In the genomic region with DNA sequence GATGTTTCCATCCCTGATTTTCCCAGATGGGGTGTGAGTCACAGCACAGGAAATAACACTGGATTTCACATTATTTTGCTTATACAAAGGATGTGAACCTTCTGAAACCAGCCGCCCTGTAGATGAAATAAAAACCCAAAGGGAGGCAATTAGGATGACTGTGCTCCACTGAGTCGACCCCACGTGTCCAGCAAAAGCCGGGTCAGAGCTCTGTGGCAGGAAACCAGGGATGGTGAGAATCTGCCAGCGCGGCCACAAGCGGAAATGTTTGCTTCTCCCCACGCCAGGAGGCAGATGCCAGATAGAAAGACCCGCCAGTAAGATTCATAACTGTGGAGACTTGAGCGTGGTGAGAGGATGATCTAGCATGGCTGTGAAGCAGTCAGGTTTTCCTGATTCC, we compare ENCODE assay signal across 12 cellular contexts.
A peak's percentile ranks its signal among the peaks of the same experiment; 100 is the strongest.
DNase-seq lines count a peak whose midpoint lies in the region; ATAC-seq, FAIRE-seq and TF ChIP-seq lines count a peak whose summit lies in the region.
"Had no signal": no experiment of that assay in that cellular context is flagged by ENCODE, and none has a peak within 500 bp of the region (broad histone marks: within the 10 kb centered on the region; RNA-seq: fewer than 3 reads in every experiment).

No MANE protein-coding gene starts in this region.

- H3K9me3 Mint-ChIP-seq in naive thymus-derived CD8-positive, alpha-beta T cell = peaks cover 0 to 50% (median 17%) of the 10 kb centered on the region in 9 donors

- no peaks in the 10 kb centered on the region for H3K4me1 ChIP-seq in kidney (ENCODE audit: control insufficient read depth in 1 of 2, insufficient read depth in 1 of 2, low read depth in 1 of 2, low read length in 2 of 2)
- H3K4me1 ChIP-seq: parathyroid adenoma had no signal

- peak overlapping the region; percentile 81 for H3K27ac ChIP-seq in AG04450 (ENCODE audit: low read depth, low read length)
- H3K27ac ChIP-seq in kidney (ENCODE audit: low read depth in 2 of 2, low read length in 2 of 2) = no peak overlapping the region
- H3K27ac ChIP-seq: parathyroid adenoma, SK-N-MC had no signal

- H3K4me1 Mint-ChIP-seq in naive thymus-derived CD8-positive, alpha-beta T cell = peaks cover 0 to 2% (median 0%) of the 10 kb centered on the region in 4 donors
- H3K4me1 Mint-ChIP-seq: GM23338 had no signal

- H3K4me3 ChIP-seq in AG04450 (ENCODE audit: low read depth, low read length) (peak overlapping the region; percentile 15; the same call in 1 of the 2 replicates), kidney (ENCODE audit: low read length in 2 of 2) (no peak overlapping the region)
- H3K4me3 ChIP-seq: GM23338, SK-N-MC had no signal

- intact Hi-C loops in kidney (cut with DNase I) = no loop called here

- CTCF ChIA-PET in AG04450 (lab: Charles Lee) = interaction anchor here (0.6 kb wide), 2 partner anchors 114 to 1249 kb away, joined by 3 read pairs; no protein-coding TSS in a partner anchor

- no peaks in the 10 kb centered on the region for H3K36me3 Mint-ChIP-seq in naive thymus-derived CD8-positive, alpha-beta T cell

- no peak for ATAC-seq in naive thymus-derived CD8-positive, alpha-beta T cell
- ATAC-seq in GM21528 (IDR thresholded peaks at IDR 0.05; ENCODE audit: low FRiP score, unreplicated experiment) = no peak
- ATAC-seq in GM18520 (IDR thresholded peaks at IDR 0.05; ENCODE audit: unreplicated experiment) = no peak
- no peak for ATAC-seq in HG02884 (IDR thresholded peaks at IDR 0.05; ENCODE audit: unreplicated experiment)
- ATAC-seq: GM23338 had no signal

- no peaks in the 10 kb centered on the region for H3K27me3 ChIP-seq in AG04450 (ENCODE audit: control insufficient read depth, insufficient read depth, low read length)

- peak; percentile 28 for TF ChIP-seq CTCF in AG04450 (IDR thresholded peaks at IDR 0.05; ENCODE audit: low read depth, low read length)
- TF ChIP-seq CTCF in kidney (IDR thresholded peaks at IDR 0.05; ENCODE audit: borderline replicate concordance, extremely low read depth, insufficient read depth) = no peak

- peak overlapping the region in 2 of 10 donors; percentile 12 to 17 for H3K4me3 Mint-ChIP-seq in naive thymus-derived CD8-positive, alpha-beta T cell
- H3K4me3 Mint-ChIP-seq: GM23338 had no signal

- H3K36me3 ChIP-seq in kidney (ENCODE audit: control insufficient read depth in 1 of 2, insufficient read depth in 2 of 2, low read length in 2 of 2) = no peaks in the 10 kb centered on the region

- peaks cover 0 to 4% (median 0%) of the 10 kb centered on the region in 5 donors for H3K27me3 Mint-ChIP-seq in naive thymus-derived CD8-positive, alpha-beta T cell

- peak; percentile 96 for DNase-seq in AG04450 (ENCODE audit: low read depth, low spot score)
- DNase-seq in HK-2 (ENCODE audit: unreplicated experiment) = peak; percentile 82
- peak; percentile 92 for DNase-seq in amniotic stem cell (lab: John Stamatoyannopoulos, UW)
- peak; percentile 60 for DNase-seq in kidney
- no peak for DNase-seq in naive thymus-derived CD8-positive, alpha-beta T cell
- DNase-seq: NCI-H1436 treated with DMSO at 0.1 percent for 48 hours had no signal

- POLR2A ChIA-PET in AG04450 (lab: Yijun Ruan, JAX) = interaction anchor here (1.0 kb wide), 3 partner anchors 8 to 417 kb away, joined by 3 to 6 read pairs (median 3); no protein-coding TSS in a partner anchor
- POLR2A ChIA-PET in naive thymus-derived CD8-positive, alpha-beta T cell (lab: Charles Lee) = no interaction called here

- no peak overlapping the region for H3K9ac ChIP-seq in kidney (ENCODE audit: low read length in 2 of 2)
- H3K9ac ChIP-seq: parathyroid adenoma had no signal

- no peak for FAIRE-seq in kidney (lab: Jason Lieb, UNC)

- H3K9me3 ChIP-seq in AG04450 (ENCODE audit: control insufficient read depth, insufficient read depth, low read length) (peaks cover 7% of the 10 kb centered on the region; the same call in 1 of the 2 replicates), kidney (ENCODE audit: control insufficient read depth in 1 of 2, low read length in 2 of 2) (peaks cover 2 to 3% of the 10 kb centered on the region in 2 donors)

- no peak overlapping the region for H3K27ac Mint-ChIP-seq in naive thymus-derived CD8-positive, alpha-beta T cell
- H3K27ac Mint-ChIP-seq: GM23338 had no signal

Comparison
In these comparisons a context has a peak if more than half of its experiments do, and no peak if none do; other contexts are left out.
1. DNase-seq: peak in AG04450 (single experiment), HK-2 (single experiment), amniotic stem cell (single experiment) and kidney (single experiment); none in naive thymus-derived CD8-positive, alpha-beta T cell (0 of 10).